In the genomic region with DNA sequence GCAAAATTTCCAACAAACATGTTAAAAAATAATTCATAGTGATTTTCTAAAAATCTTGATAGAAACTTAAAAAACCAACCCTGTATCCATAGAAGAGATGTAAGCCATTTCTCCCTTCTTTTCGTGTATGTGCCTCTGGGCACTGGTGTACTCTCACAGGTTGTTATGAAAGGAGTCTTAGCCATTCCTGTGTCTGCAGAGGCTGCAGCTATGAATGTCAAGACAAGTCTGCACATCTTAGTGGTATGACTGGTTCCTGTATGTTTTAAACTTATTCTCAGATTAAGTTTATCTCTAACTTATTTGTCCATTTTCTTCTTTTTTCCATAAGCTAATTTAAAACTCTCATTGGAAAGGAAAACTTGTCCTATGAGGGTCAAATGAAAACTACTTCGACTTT, we compare ENCODE assay signal across 17 cellular contexts.
DNase-seq lines count a peak whose midpoint lies in the region; ATAC-seq, FAIRE-seq and TF ChIP-seq lines count a peak whose summit lies in the region.
"Had no signal": no experiment of that assay in that cellular context is flagged by ENCODE, and none has a peak within 500 bp of the region (broad histone marks: within the 10 kb centered on the region; RNA-seq: fewer than 3 reads in every experiment).

No MANE protein-coding gene starts in this region.

- TF ChIP-seq CTCF in MCF 10A (IDR thresholded peaks at IDR 0.05; ENCODE audit: unreplicated experiment) (no peak), breast epithelium (IDR thresholded peaks at IDR 0.05) (no peak), mammary epithelial cell (conservative IDR thresholded peaks at IDR 0.05 in 1 of 2, IDR thresholded peaks at IDR 0.05 in 1 of 2; ENCODE audit: extremely low read depth in 1 of 2, insufficient read depth in 1 of 2, low read depth in 1 of 2, low read length in 2 of 2) (no peak), psoas muscle (IDR thresholded peaks at IDR 0.05) (no peak)

- no peaks in the 10 kb centered on the region for H3K79me2 ChIP-seq in mammary epithelial cell (ENCODE audit: insufficient read depth, low read length)

- no peaks in the 10 kb centered on the region for H3K9me3 Mint-ChIP-seq in MCF 10A (ENCODE audit: unreplicated experiment)
- H3K9me3 Mint-ChIP-seq: HFFc6 had no signal

- peak; percentile 51 for FAIRE-seq in islet of Langerhans (lab: Jason Lieb, UNC)
- FAIRE-seq: G401.6, GM12891, H1 had no signal

- 25% methylated on average over 2 of the region's 2 CpGs for WGBS in mammary epithelial cell (ENCODE audit: low coverage, missing lambda C conversion rate)
- WGBS in psoas muscle, 3 donors: 80 to 83% (median 81%) methylated on average over 2 of the region's 2 CpGs

- POLR2A ChIA-PET in MCF 10A (lab: Yijun Ruan, JAX): interaction anchor here (0.8 to 1.2 kb wide), 3 partner anchors 12 to 135 kb away, joined by 3 to 5 read pairs (median 3); no protein-coding TSS in a partner anchor

- ATAC-seq in HG03565 (IDR thresholded peaks at IDR 0.05; ENCODE audit: unreplicated experiment) (no peak), psoas muscle (no peak)

- DNase-seq in MCF 10A (ENCODE audit: unreplicated experiment) (peak; percentile 7), breast epithelium (ENCODE audit: low spot score in 2 of 2) (no peak), mammary epithelial cell (peak; percentile 52), psoas muscle (no peak), COR-L47 (lab: John Stamatoyannopoulos, UW) (no peak)
- DNase-seq: 8988T; CD4-positive, CD25-positive, alpha-beta regulatory T cell; DMS79; KG1 had no signal

- no peak overlapping the region for H3K4me3 Mint-ChIP-seq in MCF 10A (ENCODE audit: unreplicated experiment)
- H3K4me3 Mint-ChIP-seq: CD4-positive, CD25-positive, alpha-beta regulatory T cell; HFFc6 had no signal

- H3K36me3 Mint-ChIP-seq in MCF 10A (ENCODE audit: insufficient read depth, unreplicated experiment): no peaks in the 10 kb centered on the region

- no peak overlapping the region for H2AFZ ChIP-seq in mammary epithelial cell (ENCODE audit: low read depth, low read length)

- no peak for TF ChIP-seq POLR2A in breast epithelium (IDR thresholded peaks at IDR 0.05)

- no peak overlapping the region for H3K27ac Mint-ChIP-seq in MCF 10A (ENCODE audit: low read depth, unreplicated experiment)
- H3K27ac Mint-ChIP-seq: HFFc6 had no signal

- dilution Hi-C loops in mammary epithelial cell (cut with HindIII; ENCODE audit: low sequenced_read_pairs): no loop called here

- CTCF ChIA-PET in MCF 10A (lab: Yijun Ruan, JAX): interaction anchor here (0.6 to 1.0 kb wide), 2 partner anchors 35 to 314 kb away, joined by 3 read pairs; no protein-coding TSS in a partner anchor
- CTCF ChIA-PET in mammary epithelial cell (lab: Charles Lee; ENCODE audit: low non-redundant PET): no interaction called here

- H3K9ac ChIP-seq in mammary epithelial cell (ENCODE audit: insufficient read depth, low read length): no peak overlapping the region
- H3K9ac ChIP-seq: BLaER1 treated with 17β-estradiol and CSF1 and Interleukin-3, amounts not matched to agents 10 nM and 100 nM had no signal

- H3K9me3 ChIP-seq in breast epithelium (no peaks in the 10 kb centered on the region), mammary epithelial cell (replicated peaks; ENCODE audit: insufficient read depth, low read length) (no peaks in the 10 kb centered on the region), psoas muscle (no peaks in the 10 kb centered on the region)
- H3K9me3 ChIP-seq: BLaER1 treated with 17β-estradiol and CSF1 and Interleukin-3, amounts not matched to agents 10 nM and 100 nM had no signal

- H3K4me1 Mint-ChIP-seq in MCF 10A (ENCODE audit: insufficient read depth, unreplicated experiment): peaks cover 12% of the 10 kb centered on the region

- H4K20me1 ChIP-seq in mammary epithelial cell (ENCODE audit: insufficient read depth, low read length): no peaks in the 10 kb centered on the region
- H4K20me1 ChIP-seq: BLaER1 treated with 17β-estradiol and CSF1 and Interleukin-3, amounts not matched to agents 10 nM and 100 nM had no signal

- H3K4me3 ChIP-seq in breast epithelium (no peak overlapping the region), mammary epithelial cell (replicated peaks in 1 of 3; ENCODE audit: insufficient read depth in 1 of 3, low read depth in 2 of 3, low read length in 3 of 3) (no peak overlapping the region), psoas muscle (no peak overlapping the region)
- H3K4me3 ChIP-seq: BLaER1 treated with 17β-estradiol and CSF1 and Interleukin-3, amounts not matched to agents 10 nM and 100 nM had no signal

- BruUV-seq in MCF 10A (replicated peaks; lab: Mats Ljungman, UMichigan) (no TSS peak), mammary epithelial cell (replicated peaks; lab: Mats Ljungman, UMichigan) (no TSS peak)

- peaks cover 0 to 3% of the 10 kb centered on the region in 2 donors for H3K4me1 ChIP-seq in breast epithelium
- H3K4me1 ChIP-seq in mammary epithelial cell (ENCODE audit: insufficient read depth, low read length): peaks cover 28% of the 10 kb centered on the region
- H3K4me1 ChIP-seq in psoas muscle: no peaks in the 10 kb centered on the region

- H3K27me3 Mint-ChIP-seq in MCF 10A (ENCODE audit: insufficient read depth, unreplicated experiment): no peaks in the 10 kb centered on the region
- H3K27me3 Mint-ChIP-seq: CD4-positive, CD25-positive, alpha-beta regulatory T cell had no signal

- H3K27me3 ChIP-seq in breast epithelium: no peaks in the 10 kb centered on the region
- H3K27me3 ChIP-seq in mammary epithelial cell (ENCODE audit: insufficient read depth, low read length): no peaks in the 10 kb centered on the region
- peaks cover 0 to 4% (median 0%) of the 10 kb centered on the region in 3 donors for H3K27me3 ChIP-seq in psoas muscle (ENCODE audit: insufficient read depth in 3 of 3, low read length in 2 of 3)
- H3K27me3 ChIP-seq: BLaER1 treated with 17β-estradiol and CSF1 and Interleukin-3, amounts not matched to agents 10 nM and 100 nM had no signal

- H3K4me2 ChIP-seq in mammary epithelial cell (ENCODE audit: insufficient read depth, low read depth, low read length): peak overlapping the region; percentile 68

- in situ Hi-C loops in mammary epithelial cell (cut with MboI; ENCODE audit: low sequenced_read_pairs in 2 of 2): no loop called here

- intact Hi-C loops in MCF 10A (cut with micrococcal nuclease): no loop called here
- intact Hi-C loops in breast epithelium (cut with DNase I; ENCODE audit: low total_unique reads): loop anchor here (5.0 kb wide), 1 partner anchor 542 kb away; no protein-coding TSS in a partner anchor
- intact Hi-C loops in mammary epithelial cell (cut with micrococcal nuclease): no loop called here
- intact Hi-C loops in psoas muscle (cut with DNase I): no loop called here

- no peak overlapping the region for H3K27ac ChIP-seq in breast epithelium
- peak overlapping the region; percentile 21 for H3K27ac ChIP-seq in mammary epithelial cell (ENCODE audit: insufficient read depth, low read depth, low read length)
- no peak overlapping the region for H3K27ac ChIP-seq in psoas muscle
- H3K27ac ChIP-seq: BLaER1 treated with 17β-estradiol and CSF1 and Interleukin-3, amounts not matched to agents 10 nM and 100 nM; HL-60 had no signal

- H3K36me3 ChIP-seq in breast epithelium (no peaks in the 10 kb centered on the region), mammary epithelial cell (ENCODE audit: insufficient read depth, low read length) (no peaks in the 10 kb centered on the region), psoas muscle (ENCODE audit: insufficient read depth in 1 of 2, low read depth in 1 of 2) (no peaks in the 10 kb centered on the region)
- H3K36me3 ChIP-seq: BLaER1 treated with 17β-estradiol and CSF1 and Interleukin-3, amounts not matched to agents 10 nM and 100 nM had no signal

Comparison
In these comparisons a context has a peak if more than half of its experiments do, and no peak if none do; other contexts are left out.
1. DNase-seq: peak in MCF 10A (single experiment) and mammary epithelial cell (single experiment); none in breast epithelium (0 of 2), psoas muscle (0 of 2) and COR-L47 (single experiment).